Comparison of ENCODE assay signal across 13 cellular contexts in the genomic region with DNA sequence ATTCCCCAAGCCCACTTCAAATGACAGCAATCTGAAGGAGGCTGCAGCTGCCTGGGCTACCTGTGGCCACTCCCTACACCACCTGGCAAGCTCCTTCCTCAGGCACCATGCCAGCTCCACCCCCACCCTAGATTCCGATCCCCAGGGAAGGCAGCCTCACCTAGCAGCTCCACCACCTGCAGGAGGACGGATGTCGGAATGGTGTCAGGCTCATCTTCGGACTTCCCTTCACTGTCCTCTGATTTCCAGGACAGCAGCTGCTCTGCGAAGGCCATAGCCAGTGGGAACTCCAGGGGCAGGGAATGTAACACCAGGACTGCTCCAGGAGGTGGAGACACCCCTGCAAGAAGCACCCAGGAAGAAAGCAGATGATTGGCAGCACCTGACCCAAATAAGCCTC.
DNase-seq lines count a peak whose midpoint lies in the region; ATAC-seq and TF ChIP-seq lines count a peak whose summit lies in the region.
"Had no signal": no experiment of that assay in that cellular context is flagged by ENCODE, and none has a peak within 500 bp of the region (broad histone marks: within the 10 kb centered on the region; RNA-seq: fewer than 3 reads in every experiment).

No MANE protein-coding gene starts in this region.

- H3K27me3 ChIP-seq in RWPE2 (ENCODE audit: insufficient read depth, poor library complexity, severe bottlenecking) (no peaks in the 10 kb centered on the region), left lung (no peaks in the 10 kb centered on the region), sigmoid colon (no peaks in the 10 kb centered on the region)

- no peaks in the 10 kb centered on the region for H3K9me3 ChIP-seq in RWPE2 (ENCODE audit: severe bottlenecking)
- H3K9me3 ChIP-seq in left lung, result no peaks in the 10 kb centered on the region
- H3K9me3 ChIP-seq in sigmoid colon, result no peaks in the 10 kb centered on the region
- H3K9me3 ChIP-seq: psoas muscle had no signal

- no peak overlapping the region for H3K4me3 ChIP-seq in RWPE2 (ENCODE audit: severe bottlenecking)
- no peak overlapping the region for H3K4me3 ChIP-seq in left lung
- no peak overlapping the region for H3K4me3 ChIP-seq in sigmoid colon
- H3K4me3 ChIP-seq: psoas muscle had no signal

- DNase-seq in DMS153 treated with DMSO at 0.1 percent for 48 hours (lab: John Stamatoyannopoulos, UW; ENCODE audit: unreplicated experiment) (peak; percentile 82), NCI-H187 treated with DMSO at 0.1 percent for 48 hours (lab: John Stamatoyannopoulos, UW) (peak; percentile 70), RWPE2 (ENCODE audit: low spot score) (peak; percentile 78), left lung (no peak), HUDEP-2 (lab: John Stamatoyannopoulos, UW; ENCODE audit: unreplicated experiment in 76 of 76) (no peak), sigmoid colon (no peak)
- DNase-seq: caudate nucleus; GOT3; NCI-H1930; psoas muscle; stimulated activated CD4-positive, alpha-beta T cell treated with anti-CD3 and anti-CD28 coated beads, Interleukin-1b, Interleukin-23, amount 100 ng/mL, for 48 hours had no signal

- WGBS in sigmoid colon, 2 donors, result 27 to 73% methylated on average over 5 of the region's 5 CpGs

- H3K4me1 ChIP-seq in RWPE2 (ENCODE audit: insufficient read depth, poor library complexity, severe bottlenecking), result peaks cover 16% of the 10 kb centered on the region
- H3K4me1 ChIP-seq in left lung, result peaks cover 0 to 9% of the 10 kb centered on the region in 2 donors
- H3K4me1 ChIP-seq in sigmoid colon, result peaks cover 0 to 2% (median 0%) of the 10 kb centered on the region in 4 donors
- H3K4me1 ChIP-seq: psoas muscle had no signal

- intact Hi-C loops in left lung (cut with DNase I), result loop anchor here in 1 of 2 donors (10.0 kb wide), 1 partner anchor 194 kb away; a partner anchor contains a TSS
- intact Hi-C loops in sigmoid colon (cut with DNase I), result no loop called here

- TF ChIP-seq CTCF in RWPE2 (IDR thresholded peaks at IDR 0.05; ENCODE audit: poor library complexity, severe bottlenecking) (no peak), left lung (IDR thresholded peaks at IDR 0.05) (no peak), sigmoid colon (IDR thresholded peaks at IDR 0.05) (no peak)

- no peak overlapping the region for H3K27ac ChIP-seq in RWPE2 (ENCODE audit: poor library complexity, severe bottlenecking)
- no peak overlapping the region for H3K27ac ChIP-seq in left lung
- peak overlapping the region in 1 of 4 donors; percentile 39 for H3K27ac ChIP-seq in sigmoid colon
- H3K27ac ChIP-seq: psoas muscle had no signal

- ATAC-seq in RWPE2 (ENCODE audit: low read depth), result peak; percentile 85
- peak; percentile 83 for ATAC-seq in left lung
- no peak for ATAC-seq in HG03432 (IDR thresholded peaks at IDR 0.05; ENCODE audit: unreplicated experiment)
- no peak for ATAC-seq in GM21723 (IDR thresholded peaks at IDR 0.05; ENCODE audit: unreplicated experiment)
- ATAC-seq: psoas muscle had no signal

- no peak for TF ChIP-seq POLR2A in sigmoid colon (IDR thresholded peaks at IDR 0.05)

- H3K36me3 ChIP-seq in RWPE2 (ENCODE audit: low read depth) (peaks cover 6% of the 10 kb centered on the region), left lung (peaks cover 0 to 83% of the 10 kb centered on the region in 2 donors), sigmoid colon (peaks cover 3 to 88% (median 42%) of the 10 kb centered on the region in 4 donors)

- TF ChIP-seq EP300 in sigmoid colon (IDR thresholded peaks at IDR 0.05), result no peak

Comparison
In these comparisons a context has a peak if more than half of its experiments do, and no peak if none do; other contexts are left out.
1. DNase-seq: peak in DMS153 treated with DMSO at 0.1 percent for 48 hours (single experiment), NCI-H187 treated with DMSO at 0.1 percent for 48 hours (single experiment) and RWPE2 (single experiment); none in left lung (0 of 2), HUDEP-2 (0 of 76) and sigmoid colon (single experiment).
2. ATAC-seq: peak in RWPE2 (single experiment) and left lung (single experiment); none in HG03432 (single experiment) and GM21723 (single experiment).